9 cellular contexts compared by ENCODE assay signal in the genomic region with DNA sequence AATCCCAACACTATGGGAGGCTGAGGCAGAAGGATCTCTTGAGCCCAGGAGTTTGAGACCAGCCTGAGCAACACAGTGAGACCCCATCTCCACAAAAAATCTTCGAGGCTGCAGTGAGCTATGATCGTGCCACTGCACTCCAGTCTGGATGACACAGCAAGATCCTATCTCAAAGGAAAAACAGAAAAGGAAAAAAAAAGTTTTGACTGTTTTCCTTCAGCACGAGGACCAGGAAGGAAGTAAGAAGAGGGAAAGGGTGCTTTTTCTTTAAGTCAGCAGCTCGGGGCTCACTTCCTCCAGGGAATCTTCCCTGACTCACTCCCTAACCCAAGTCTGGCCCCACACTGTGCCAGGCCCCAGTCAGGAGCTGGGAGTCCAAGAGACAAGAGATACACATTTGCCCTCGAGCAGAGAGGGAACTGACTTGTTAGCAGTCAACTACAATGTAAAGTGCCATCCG. TPM values are rescaled to one million over a fixed set of nuclear protein-coding genes. Genes with fewer than 3 reads are reported as not detected.
DNase-seq lines count a peak whose midpoint lies in the region; ATAC-seq and TF ChIP-seq lines count a peak whose summit lies in the region.
"Had no signal": no experiment of that assay in that cellular context is flagged by ENCODE, and none has a peak within 500 bp of the region (broad histone marks: within the 10 kb centered on the region; RNA-seq: fewer than 3 reads in every experiment).

No MANE protein-coding gene starts in this region.

- 41 to 57% (median 52%) methylated on average over 6 of the region's 6 CpGs for WGBS in adrenal gland, 4 donors
- WGBS in body of pancreas, 2 donors, result 53 to 67% methylated on average over 6 of the region's 6 CpGs

- peaks cover 59% of the 10 kb centered on the region for H3K4me1 Mint-ChIP-seq in T-helper 2 cell treated with Interferon-gamma antibody and Interleukin-4, amounts not matched to agents 5 μg/mL and 100 μg/mL, for 36 hours (ENCODE audit: low read depth)

- peaks cover 11% of the 10 kb centered on the region for H3K36me3 Mint-ChIP-seq in T-helper 2 cell treated with Interferon-gamma antibody and Interleukin-4, amounts not matched to agents 5 μg/mL and 100 μg/mL, for 36 hours (ENCODE audit: low read depth)

- H3K27me3 Mint-ChIP-seq in T-helper 2 cell treated with Interferon-gamma antibody and Interleukin-4, amounts not matched to agents 5 μg/mL and 100 μg/mL, for 36 hours (ENCODE audit: low read depth), result no peaks in the 10 kb centered on the region

- peaks cover 1% of the 10 kb centered on the region for H3K9me3 Mint-ChIP-seq in T-helper 2 cell treated with Interferon-gamma antibody and Interleukin-4, amounts not matched to agents 5 μg/mL and 100 μg/mL, for 36 hours

- H3K9me3 ChIP-seq in adrenal gland (replicated peaks in 1 of 3) (no peaks in the 10 kb centered on the region), body of pancreas (no peaks in the 10 kb centered on the region)

- no peak for ATAC-seq in body of pancreas

- no peak overlapping the region for H3K4me3 ChIP-seq in adrenal gland
- H3K4me3 ChIP-seq in body of pancreas, result no peak overlapping the region

- intact Hi-C loops in adrenal gland (cut with DNase I) (no loop called here), body of pancreas (cut with DNase I) (no loop called here)

- H3K4me1 ChIP-seq in adrenal gland (replicated peaks in 1 of 2), result peaks cover 25 to 83% of the 10 kb centered on the region in 2 donors
- peaks cover 59% of the 10 kb centered on the region for H3K4me1 ChIP-seq in body of pancreas

- no peak for DNase-seq in T-helper 2 cell treated with Interferon-gamma antibody and Interleukin-4, amounts not matched to agents 5 μg/mL and 100 μg/mL, for 36 hours (ENCODE audit: low spot score)
- DNase-seq in T-helper 2 cell (no peak), adrenal gland (peak in 4 of 7 donors; percentile 34 to 62 (median 44)), iris pigment epithelial cell (ENCODE audit: low read depth) (peak; percentile 54), stromal cell of bone marrow (ENCODE audit: low read depth) (peak; percentile 59), body of pancreas (no peak)
- no peak for DNase-seq in stimulated activated CD4-positive, alpha-beta T cell treated with anti-CD3 and anti-CD28 coated beads, Interleukin-4, amount 100 ng/mL, for 24 hours
- no peak for DNase-seq in stimulated activated naive CD4-positive, alpha-beta T cell treated with Interleukin-2 at 50 U/mL for 16 hours (lab: John Stamatoyannopoulos, UW)
- DNase-seq: kidney had no signal

- TF ChIP-seq POLR2A in adrenal gland (IDR thresholded peaks at IDR 0.05), result no peak
- no peak for TF ChIP-seq POLR2A in body of pancreas (IDR thresholded peaks at IDR 0.05)

- H3K27ac ChIP-seq in adrenal gland, result peak overlapping the region in 2 of 5 donors; percentile 59 to 73
- peak overlapping the region in 1 of 4 donors; percentile 40 for H3K27ac ChIP-seq in body of pancreas

- TF ChIP-seq CTCF in adrenal gland (IDR thresholded peaks at IDR 0.05) (no peak), body of pancreas (IDR thresholded peaks at IDR 0.05) (no peak)

- H3K27me3 ChIP-seq in adrenal gland (no peaks in the 10 kb centered on the region), body of pancreas (no peaks in the 10 kb centered on the region)

- no peaks in the 10 kb centered on the region for H3K36me3 ChIP-seq in adrenal gland (replicated peaks in 1 of 2)
- H3K36me3 ChIP-seq in body of pancreas (replicated peaks in 1 of 2; ENCODE audit: insufficient read depth in 1 of 2, low read depth in 2 of 2), result no peaks in the 10 kb centered on the region

- peak overlapping the region; percentile 13 for H3K27ac Mint-ChIP-seq in T-helper 2 cell treated with Interferon-gamma antibody and Interleukin-4, amounts not matched to agents 5 μg/mL and 100 μg/mL, for 36 hours

- H3K4me3 Mint-ChIP-seq in T-helper 2 cell treated with Interferon-gamma antibody and Interleukin-4, amounts not matched to agents 5 μg/mL and 100 μg/mL, for 36 hours, result no peak overlapping the region

RNA-seq across cellular contexts. Expression of a gene that starts 14.2 kb away (rescaled TPM):
- total RNA-seq in adrenal gland (10 to 100 TPM; 23.7 to 53.7 (median 32.0) TPM), body of pancreas (10 to 100 TPM; 41.0 to 54.1 TPM)
- 10 to 100 TPM in 1 of 3 donors, 1 to 10 TPM in 2; 4.9 to 15.2 (median 8.8) TPM for polyA plus RNA-seq in adrenal gland

Comparison
In these comparisons a context has a peak if more than half of its experiments do, and no peak if none do; other contexts are left out.
1. DNase-seq: peak in adrenal gland (4 of 7), iris pigment epithelial cell (single experiment) and stromal cell of bone marrow (single experiment); none in T-helper 2 cell treated with Interferon-gamma antibody and Interleukin-4, amounts not matched to agents 5 μg/mL and 100 μg/mL, for 36 hours (single experiment), T-helper 2 cell (0 of 5), stimulated activated CD4-positive, alpha-beta T cell treated with anti-CD3 and anti-CD28 coated beads, Interleukin-4, amount 100 ng/mL, for 24 hours (single experiment), body of pancreas (0 of 4) and stimulated activated naive CD4-positive, alpha-beta T cell treated with Interleukin-2 at 50 U/mL for 16 hours (single experiment).